Comparison of ENCODE assay signal across 20 cellular contexts in genomic region chr4:8143392-8144140, GRCh38. TPM values are rescaled to one million over a fixed set of nuclear protein-coding genes. Genes with fewer than 3 reads are reported as not detected.
"Had no signal": no experiment of that assay in that cellular context is flagged by ENCODE, and none has a peak within 500 bp of the region (broad histone marks: within the 10 kb centered on the region; RNA-seq: fewer than 3 reads in every experiment).

No MANE protein-coding gene starts in this region.

- DNase-seq: activated CD4-positive, alpha-beta T cell treated with anti-CD3 and anti-CD28 coated beads for 1 hour; activated CD8-positive, alpha-beta memory T cell treated with anti-CD3 and anti-CD28 coated beads for 24 hours; activated CD8-positive, alpha-beta memory T cell treated with anti-CD3 and anti-CD28 coated beads, Interleukin-2, amount 50 U/mL, for 48 hours; activated effector memory CD4-positive, alpha-beta T cell treated with Interleukin-2 at 50 U/mL for 16 hours; activated naive CD4-positive, alpha-beta T cell treated with anti-CD3 and anti-CD28 coated beads, Interleukin-2, amount 10 ng/mL, durations not matched to agents 7 days and 5 days; activated naive CD8-positive, alpha-beta T cell treated with anti-CD3 and anti-CD28 coated beads, Interleukin-2, amount 50 U/mL, for 24 hours; activated T-cell treated with anti-CD3 and anti-CD28 coated beads, Interleukin-2, amount 50 U/mL, for 48 hours; colonic mucosa; foreskin melanocyte; lower lobe of right lung; natural killer cell; stimulated activated CD4-positive, alpha-beta T cell treated with anti-CD3 and anti-CD28 coated beads, Interleukin-4, amount 100 ng/mL, for 4 hours; stimulated activated naive B cell treated with anti-CD40 and anti-IgM and Interleukin-4, amounts not matched to agents 10 μg/mL and 1 μg/mL and 100 μg/mL, for 72 hours; tibial artery had no signal

- H3K4me3 Mint-ChIP-seq: activated naive CD4-positive, alpha-beta T cell treated with anti-CD3 and anti-CD28 coated beads, Interleukin-2, amount 10 ng/mL, durations not matched to agents 7 days and 5 days; activated naive CD8-positive, alpha-beta T cell treated with anti-CD3 and anti-CD28 coated beads, Interleukin-2, amount 50 U/mL, for 24 hours; central memory CD8-positive, alpha-beta T cell; endodermal cell; natural killer cell; stimulated activated naive B cell treated with anti-CD40 and anti-IgM and Interleukin-4, amounts not matched to agents 10 μg/mL and 1 μg/mL and 100 μg/mL, for 72 hours had no signal

- H3K4me1 Mint-ChIP-seq: activated naive CD4-positive, alpha-beta T cell treated with anti-CD3 and anti-CD28 coated beads, Interleukin-2, amount 10 ng/mL, durations not matched to agents 7 days and 5 days; activated naive CD8-positive, alpha-beta T cell treated with anti-CD3 and anti-CD28 coated beads, Interleukin-2, amount 50 U/mL, for 24 hours; central memory CD8-positive, alpha-beta T cell; natural killer cell had no signal

- H3K9me3 Mint-ChIP-seq: activated naive CD8-positive, alpha-beta T cell treated with anti-CD3 and anti-CD28 coated beads, Interleukin-2, amount 50 U/mL, for 24 hours had no signal

- H3K27ac Mint-ChIP-seq: activated naive CD4-positive, alpha-beta T cell treated with anti-CD3 and anti-CD28 coated beads, Interleukin-2, amount 10 ng/mL, durations not matched to agents 7 days and 5 days; activated naive CD8-positive, alpha-beta T cell treated with anti-CD3 and anti-CD28 coated beads, Interleukin-2, amount 50 U/mL, for 24 hours; endodermal cell; natural killer cell; stimulated activated naive B cell treated with anti-CD40 and anti-IgM and Interleukin-4, amounts not matched to agents 10 μg/mL and 1 μg/mL and 100 μg/mL, for 72 hours had no signal

- H3K4me2 ChIP-seq: smooth muscle cell had no signal

- H3K36me3 ChIP-seq: colonic mucosa, lower lobe of right lung, tibial artery, WERI-Rb-1 had no signal

- FAIRE-seq: urothelium cell line had no signal

- H3K27me3 ChIP-seq: colonic mucosa, tibial artery had no signal

- H3K36me3 Mint-ChIP-seq: activated naive CD4-positive, alpha-beta T cell treated with anti-CD3 and anti-CD28 coated beads, Interleukin-2, amount 10 ng/mL, durations not matched to agents 7 days and 5 days; natural killer cell had no signal

- H3K4me3 ChIP-seq: colonic mucosa, lower lobe of right lung, smooth muscle cell, tibial artery had no signal

- H3K9me3 ChIP-seq: colonic mucosa, lower lobe of right lung, tibial artery had no signal

- H3K4me1 ChIP-seq: colonic mucosa had no signal

- H3K27ac ChIP-seq: colonic mucosa, epithelial cell of prostate, lower lobe of right lung, WERI-Rb-1 had no signal

- ATAC-seq: activated naive CD8-positive, alpha-beta T cell treated with anti-CD3 and anti-CD28 coated beads, Interleukin-2, amount 50 U/mL, for 24 hours; lower lobe of right lung; natural killer cell; stimulated activated naive B cell treated with anti-CD40 and anti-IgM and Interleukin-4, amounts not matched to agents 10 μg/mL and 1 μg/mL and 100 μg/mL, for 72 hours had no signal

RNA-seq across cellular contexts. Expression of gene ABLIM2, which starts 15.0 kb away (rescaled TPM):
- total RNA-seq: smooth muscle cell had no signal
